16 cellular contexts compared by ENCODE assay signal in the genomic region with DNA sequence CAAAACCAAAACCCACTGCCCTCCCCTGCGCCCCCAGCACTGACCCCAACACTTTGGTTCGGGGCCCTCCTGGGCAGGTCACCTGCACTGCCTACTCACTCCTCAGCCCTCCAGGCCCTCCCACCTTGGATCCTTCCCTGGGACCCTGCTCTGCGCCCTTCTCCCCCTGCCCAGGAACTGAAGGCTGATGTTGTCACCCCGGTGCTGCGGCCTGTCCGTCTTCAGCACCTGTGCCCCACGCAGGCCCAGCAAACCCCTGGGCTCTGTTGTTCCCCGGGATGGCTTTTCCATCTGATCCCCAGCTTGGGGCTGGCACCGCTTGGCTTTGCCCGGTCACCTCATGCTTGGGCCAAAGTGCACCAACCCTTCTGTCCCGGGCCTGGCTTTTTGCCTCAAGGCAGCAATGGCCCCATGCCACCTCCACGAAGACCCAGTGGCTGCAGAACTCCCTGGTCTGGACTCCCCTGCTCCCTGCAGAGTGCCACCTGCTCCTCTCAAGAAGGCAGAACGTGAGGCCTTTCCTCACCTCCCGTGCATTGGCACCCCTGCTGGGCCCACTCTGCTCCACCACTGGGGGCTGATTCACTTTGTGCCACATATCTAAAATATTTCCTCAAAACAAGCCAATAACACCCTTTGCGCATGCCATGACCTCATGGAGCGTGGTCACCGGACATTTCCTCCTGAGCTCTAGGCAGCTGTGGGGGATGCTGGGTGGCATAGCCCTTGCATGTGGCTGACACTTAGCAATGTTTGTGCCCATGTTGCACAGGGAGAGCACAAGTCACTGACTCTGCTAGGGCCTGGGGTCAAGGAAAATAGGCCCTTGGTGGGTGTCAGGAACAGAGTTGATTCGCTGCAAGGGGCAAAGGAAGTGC. TPM values are rescaled to one million over a fixed set of nuclear protein-coding genes. Genes with fewer than 3 reads are reported as not detected.
A peak's percentile ranks its signal among the peaks of the same experiment; 100 is the strongest.
DNase-seq lines count a peak whose midpoint lies in the region; FAIRE-seq and TF ChIP-seq lines count a peak whose summit lies in the region.
"Had no signal": no experiment of that assay in that cellular context is flagged by ENCODE, and none has a peak within 500 bp of the region (broad histone marks: within the 10 kb centered on the region; RNA-seq: fewer than 3 reads in every experiment).

No MANE protein-coding gene starts in this region.

- H4K20me1 ChIP-seq in Karpas-422 (ENCODE audit: insufficient read depth, low read depth, low read length), result no peaks in the 10 kb centered on the region

- H3K4me2 ChIP-seq in Karpas-422 (ENCODE audit: low read depth, low read length, poor library complexity, severe bottlenecking), result no peak overlapping the region
- H3K4me2 ChIP-seq: KMS-11 had no signal

- H3K9me3 ChIP-seq in Peyer's patch (no peaks in the 10 kb centered on the region), kidney (ENCODE audit: control insufficient read depth in 1 of 2, low read length in 2 of 2) (no peaks in the 10 kb centered on the region), Karpas-422 (ENCODE audit: low read length) (no peaks in the 10 kb centered on the region)

- FAIRE-seq in kidney (lab: Jason Lieb, UNC), result no peak
- FAIRE-seq: astrocyte had no signal

- DNase-seq in EL, result peak; percentile 56
- DNase-seq in Peyer's patch, result no peak
- no peak for DNase-seq in kidney
- DNase-seq in NCI-H526 treated with DMSO at 0.1 percent for 48 hours (lab: John Stamatoyannopoulos, UW), result no peak
- DNase-seq in DMS79 (lab: John Stamatoyannopoulos, UW), result no peak
- DNase-seq in Karpas-422, result no peak
- DNase-seq in NK-92 (lab: John Stamatoyannopoulos, UW; ENCODE audit: unreplicated experiment), result no peak
- DNase-seq: activated CD4-positive, alpha-beta T cell treated with anti-CD3 and anti-CD28 coated beads for 36 hours; CD8-positive, alpha-beta memory T cell; endodermal cell; hippocampal formation; midbrain; NCI-H2029 treated with DMSO at 0.1 percent for 48 hours had no signal

- H3K27me3 ChIP-seq in Peyer's patch, result no peaks in the 10 kb centered on the region
- no peaks in the 10 kb centered on the region for H3K27me3 ChIP-seq in Karpas-422 (ENCODE audit: low read length)

- H3K36me3 ChIP-seq in Peyer's patch, result peaks cover 0 to 12% (median 0%) of the 10 kb centered on the region in 3 donors
- H3K36me3 ChIP-seq in kidney (ENCODE audit: control insufficient read depth in 1 of 2, insufficient read depth in 2 of 2, low read length in 2 of 2), result peaks cover 8 to 9% of the 10 kb centered on the region in 2 donors
- no peaks in the 10 kb centered on the region for H3K36me3 ChIP-seq in Karpas-422 (ENCODE audit: insufficient read depth, low read length)

- TF ChIP-seq CTCF in Peyer's patch (IDR thresholded peaks at IDR 0.05), result no peak
- TF ChIP-seq CTCF in kidney (IDR thresholded peaks at IDR 0.05; ENCODE audit: borderline replicate concordance, extremely low read depth, insufficient read depth), result no peak

- no peak for TF ChIP-seq POLR2A in Peyer's patch (IDR thresholded peaks at IDR 0.05)

- H3K4me3 ChIP-seq in Peyer's patch (no peak overlapping the region), kidney (ENCODE audit: low read length in 2 of 2) (no peak overlapping the region), skin epidermis (no peak overlapping the region), Karpas-422 (ENCODE audit: low read length) (no peak overlapping the region)

- H3K27ac ChIP-seq in Peyer's patch (peak overlapping the region in 3 of 4 donors; percentile 17 to 95 (median 68)), kidney (ENCODE audit: low read depth in 2 of 2, low read length in 2 of 2) (peak overlapping the region; percentile 41 to 73), skin epidermis (peak overlapping the region; percentile 14 to 98 (median 93)), Karpas-422 (ENCODE audit: low read length) (no peak overlapping the region)
- H3K27ac ChIP-seq: KMS-11 had no signal

- H3K79me2 ChIP-seq in Karpas-422 (ENCODE audit: low read length), result peaks cover 3% of the 10 kb centered on the region; the same call in 1 of the 2 replicates

- H3K9ac ChIP-seq in kidney (ENCODE audit: low read length in 2 of 2), result no peak overlapping the region
- no peak overlapping the region for H3K9ac ChIP-seq in Karpas-422 (ENCODE audit: low read length)
- H3K9ac ChIP-seq: KMS-11 had no signal

- intact Hi-C loops in kidney (cut with DNase I), result no loop called here

- H3K4me1 ChIP-seq in Peyer's patch (peaks cover 0 to 35% (median 1%) of the 10 kb centered on the region in 4 donors), kidney (ENCODE audit: control insufficient read depth in 1 of 2, insufficient read depth in 1 of 2, low read depth in 1 of 2, low read length in 2 of 2) (peaks cover 13 to 37% of the 10 kb centered on the region in 2 donors), Karpas-422 (ENCODE audit: low read length) (peaks cover 13% of the 10 kb centered on the region)

- no peaks in the 10 kb centered on the region for H3K9me2 ChIP-seq in Karpas-422 (replicated peaks; ENCODE audit: insufficient read depth, low read length)

- no peak overlapping the region for H2AFZ ChIP-seq in Karpas-422 (ENCODE audit: low read length)

RNA-seq across cellular contexts. Expression of a gene that starts 8.8 kb away (rescaled TPM):
- total RNA-seq in Peyer's patch, result 10 to 100 TPM; 13.8 to 28.9 (median 21.0) TPM
- 42.5 TPM for total RNA-seq in kidney
- 13.8 TPM for polyA plus RNA-seq in kidney (ENCODE audit: insufficient read depth, low read depth, low replicate concordance)
- 21.1 and 47.8 TPM in 2 replicates for total RNA-seq in Karpas-422 (2014; rRNA removed; shearing (Covaris generic); ENCODE audit: low replicate concordance)

RNA-seq across cellular contexts. Expression of a gene that starts 38.8 kb away (rescaled TPM):
- 10 to 100 TPM; 53.6 to 91.6 (median 80.2) TPM for total RNA-seq in Peyer's patch
- total RNA-seq in kidney, result 26.7 TPM
- 8.1 TPM for polyA plus RNA-seq in kidney (ENCODE audit: insufficient read depth, low read depth, low replicate concordance)
- 38.1 and 72.9 TPM in 2 replicates for total RNA-seq in Karpas-422 (2014; rRNA removed; shearing (Covaris generic); ENCODE audit: low replicate concordance)
